ENCODE assay signal across 8 cellular contexts in genomic region chr7:97104719-97105129, GRCh38. TPM values are rescaled to one million over a fixed set of nuclear protein-coding genes. Genes with fewer than 3 reads are reported as not detected.
DNase-seq lines count a peak whose midpoint lies in the region; ATAC-seq, FAIRE-seq and TF ChIP-seq lines count a peak whose summit lies in the region.

No MANE protein-coding gene starts in this region.

- dilution Hi-C loops in keratinocyte (cut with MboI; ENCODE audit: extremely low pct_ligation_motif_present, low sequenced_read_pairs): no loop called here

- H3K4me2 ChIP-seq in keratinocyte (ENCODE audit: control insufficient read depth, extremely low read depth, insufficient read depth, low read depth, low read length): no peak overlapping the region

- H3K9me1 ChIP-seq in keratinocyte (ENCODE audit: control insufficient read depth, extremely low read depth, insufficient read depth, low read length): no peaks in the 10 kb centered on the region

- no peak overlapping the region for H3K4me3 ChIP-seq in breast epithelium
- no peak overlapping the region for H3K4me3 ChIP-seq in keratinocyte (ENCODE audit: control insufficient read depth in 2 of 3, extremely low read depth in 1 of 3, insufficient read depth in 2 of 3, low read depth in 1 of 3, low read length in 3 of 3)

- H3K9ac ChIP-seq in keratinocyte (ENCODE audit: control insufficient read depth, extremely low read depth, insufficient read depth, low read length): no peak overlapping the region

- H3K9me3 Mint-ChIP-seq in activated B cell treated with CpG ODN at 0.5 μM for 24 hours: peaks cover 3% of the 10 kb centered on the region

- POLR2A ChIA-PET in activated B cell treated with CpG ODN at 0.5 μM for 24 hours (lab: Charles Lee): no interaction called here

- no peak for TF ChIP-seq POLR2A in breast epithelium (IDR thresholded peaks at IDR 0.05)

- FAIRE-seq in keratinocyte (lab: Jason Lieb, UNC): peak; percentile 51

- H3K27ac ChIP-seq in breast epithelium: no peak overlapping the region
- H3K27ac ChIP-seq in keratinocyte (ENCODE audit: control insufficient read depth, insufficient read depth, low read length): no peak overlapping the region

- no peak overlapping the region for H3K4me3 Mint-ChIP-seq in activated B cell treated with CpG ODN at 0.5 μM for 24 hours

- H3K36me3 Mint-ChIP-seq in activated B cell treated with CpG ODN at 0.5 μM for 24 hours (ENCODE audit: low read depth): no peaks in the 10 kb centered on the region

- H3K9me3 ChIP-seq in breast epithelium (no peaks in the 10 kb centered on the region), keratinocyte (ENCODE audit: control insufficient read depth, low read depth, low read length) (no peaks in the 10 kb centered on the region)

- H3K79me2 ChIP-seq in keratinocyte (ENCODE audit: control insufficient read depth, insufficient read depth, low read length): no peaks in the 10 kb centered on the region

- ATAC-seq in GM18868 (IDR thresholded peaks at IDR 0.05; ENCODE audit: unreplicated experiment) (peak; percentile 99), HG03097 (IDR thresholded peaks at IDR 0.05; ENCODE audit: low FRiP score, unreplicated experiment) (peak; percentile 95), activated B cell treated with CpG ODN at 0.5 μM for 24 hours (ENCODE audit: low read depth) (peak; percentile 94)

- H3K27me3 ChIP-seq in breast epithelium (no peaks in the 10 kb centered on the region), keratinocyte (ENCODE audit: control insufficient read depth, extremely low read depth, insufficient read depth, low read length) (no peaks in the 10 kb centered on the region)

- H3K4me1 ChIP-seq in breast epithelium: no peaks in the 10 kb centered on the region
- no peaks in the 10 kb centered on the region for H3K4me1 ChIP-seq in keratinocyte (ENCODE audit: control insufficient read depth, extremely low read depth, insufficient read depth, low read length)

- DNase-seq in AG08396 (ENCODE audit: low spot score) (peak; percentile 62), NCI-H2171 treated with DMSO at 0.1 percent for 48 hours (lab: John Stamatoyannopoulos, UW) (peak; percentile 60), activated B cell treated with CpG ODN at 0.5 μM for 24 hours (peak; percentile 74), breast epithelium (ENCODE audit: low spot score in 2 of 2) (peak; percentile 50 to 76), keratinocyte (ENCODE audit: low read depth, low spot score) (peak; percentile 40)
- peak; percentile 50 to 61 for DNase-seq in stimulated activated CD4-positive, alpha-beta T cell treated with anti-CD3 and anti-CD28 coated beads, Interleukin-1b, Interleukin-23, amount 100 ng/mL, for 4 hours (ENCODE audit: low read depth in 2 of 2)

- peaks cover 16% of the 10 kb centered on the region for H3K27me3 Mint-ChIP-seq in activated B cell treated with CpG ODN at 0.5 μM for 24 hours

- no peak overlapping the region for H3K27ac Mint-ChIP-seq in activated B cell treated with CpG ODN at 0.5 μM for 24 hours

- intact Hi-C loops in activated B cell treated with CpG ODN at 0.5 μM for 24 hours (cut with micrococcal nuclease): loop anchor here (1.0 to 5.0 kb wide), 6 partner anchors 43 to 1064 kb away; no protein-coding TSS in a partner anchor
- intact Hi-C loops in breast epithelium (cut with DNase I; ENCODE audit: low total_unique reads): loop anchor here (5.0 kb wide), 1 partner anchor 88 kb away; no protein-coding TSS in a partner anchor

- H3K36me3 ChIP-seq in breast epithelium: no peaks in the 10 kb centered on the region
- no peaks in the 10 kb centered on the region for H3K36me3 ChIP-seq in keratinocyte (ENCODE audit: control insufficient read depth in 2 of 2, extremely low read depth in 1 of 2, insufficient read depth in 2 of 2, low read length in 2 of 2)

- peak; percentile 72 for TF ChIP-seq CTCF in activated B cell treated with CpG ODN at 0.5 μM for 24 hours (IDR thresholded peaks at IDR 0.05)
- TF ChIP-seq CTCF in breast epithelium (IDR thresholded peaks at IDR 0.05): peak; percentile 24 to 73 (median 51)
- TF ChIP-seq CTCF in keratinocyte (optimal IDR thresholded peaks at IDR 0.05 in 1 of 3, IDR thresholded peaks at IDR 0.05 in 1 of 3, conservative IDR thresholded peaks at IDR 0.05 in 1 of 3; ENCODE audit: extremely low read depth in 1 of 3, insufficient read depth in 2 of 3, low read length in 3 of 3): peak; percentile 74 to 87 (median 78)

- H4K20me1 ChIP-seq in keratinocyte (ENCODE audit: control insufficient read depth, extremely low read depth, insufficient read depth, low read length): no peaks in the 10 kb centered on the region

- peak overlapping the region; percentile 46 for H2AFZ ChIP-seq in keratinocyte (ENCODE audit: control insufficient read depth, low read length)

- no peaks in the 10 kb centered on the region for H3K4me1 Mint-ChIP-seq in activated B cell treated with CpG ODN at 0.5 μM for 24 hours

- CTCF ChIA-PET in activated B cell treated with CpG ODN at 0.5 μM for 24 hours (lab: Charles Lee): interaction anchor here (0.6 to 2.9 kb wide), 19 partner anchors 10 to 1063 kb away, joined by 3 to 44 read pairs (median 5); partner anchors contain the start of gene SDHAF3

RNA-seq across cellular contexts. Expression of gene SDHAF3, which starts 12.8 kb away (rescaled TPM):
- 20.6 and 24.2 TPM in 2 replicates for total RNA-seq in activated B cell treated with CpG ODN at 0.5 μM for 24 hours
- total RNA-seq in breast epithelium: 10 to 100 TPM in 1 of 3 donors, 1 to 10 TPM in 2; 4.3 to 12.3 (median 8.5) TPM
- 16.9 to 32.8 TPM (median 18.4 TPM) in 3 replicates for polyA plus RNA-seq in keratinocyte
- 7.0 TPM for polyA plus RNA-seq in keratinocyte (2011; ENCODE audit: low read depth)
- 19.5 and 34.2 TPM in 2 replicates for polyA plus RNA-seq in keratinocyte (2011; cell fraction: cytosol; rRNA removed)
- polyA plus RNA-seq in keratinocyte (2011; cell fraction: nucleus; rRNA removed): 7.0 and 9.2 TPM in 2 replicates
- polyA plus RNA-seq in keratinocyte (2012; ENCODE audit: low replicate concordance): 10.5 and 36.8 TPM in 2 replicates
- polyA minus RNA-seq in keratinocyte: 1.3 to 10.7 TPM (median 2.5 TPM) in 3 replicates
- 40.1 TPM for polyA minus RNA-seq in keratinocyte (2011; cell fraction: cytosol; rRNA and poly(A)+ RNA removed)
- 3.1 and 3.3 TPM in 2 replicates for polyA minus RNA-seq in keratinocyte (2011; cell fraction: nucleus; rRNA and poly(A)+ RNA removed)
